In the genomic region with DNA sequence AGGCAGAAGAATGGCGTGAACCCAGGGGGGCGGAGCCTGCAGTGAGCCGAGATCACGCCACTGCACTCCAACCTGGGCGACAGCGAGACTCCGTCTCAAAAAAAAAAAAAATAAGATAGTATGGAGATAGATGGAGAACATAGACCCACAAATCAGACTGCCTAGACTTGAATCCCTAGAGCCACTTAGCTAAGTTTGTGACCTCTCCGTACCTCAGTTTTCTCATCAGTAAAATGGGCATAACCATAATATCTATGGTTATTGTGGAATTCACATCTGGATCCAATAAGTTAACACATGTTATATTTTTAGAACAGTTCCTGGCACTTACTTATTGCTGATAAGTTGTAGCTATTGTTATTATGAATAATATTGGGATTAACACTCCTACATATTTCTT, we compare ENCODE assay signal across 27 cellular contexts. TPM values are rescaled to one million over a fixed set of nuclear protein-coding genes. Genes with fewer than 3 reads are reported as not detected.
DNase-seq lines count a peak whose midpoint lies in the region; ATAC-seq, FAIRE-seq and TF ChIP-seq lines count a peak whose summit lies in the region.
"Had no signal": no experiment of that assay in that cellular context is flagged by ENCODE, and none has a peak within 500 bp of the region (broad histone marks: within the 10 kb centered on the region; RNA-seq: fewer than 3 reads in every experiment).

No MANE protein-coding gene starts in this region.

- TF ChIP-seq CTCF in K562 (IDR thresholded peaks at IDR 0.05 in 2 of 3, conservative IDR thresholded peaks at IDR 0.05 in 1 of 3; ENCODE audit: insufficient read depth in 2 of 3, low read depth in 1 of 3, low read length in 3 of 3): no peak
- no peak for TF ChIP-seq CTCF in spleen (IDR thresholded peaks at IDR 0.05 in 8 of 11, conservative IDR thresholded peaks at IDR 0.05 in 3 of 11)

- no peak for TF ChIP-seq EP300 in K562 (IDR thresholded peaks at IDR 0.05; ENCODE audit: low read length)

- H3K27ac ChIP-seq in K562 (ENCODE audit: extremely low read depth, low read depth, low read length) (no peak overlapping the region), spleen (no peak overlapping the region)
- H3K27ac ChIP-seq: A549; BLaER1 treated with 17β-estradiol and CSF1 and Interleukin-3, amounts not matched to agents 10 nM and 100 nM had no signal

- no peak for ATAC-seq in K562
- no peak for ATAC-seq in natural killer cell treated with Interleukin-12 subunit alpha and Interleukin-12 subunit beta and Interleukin-15 and Interleukin-18, amount 100 ng/mL, for 72 hours
- ATAC-seq: A549, GM12878, GM23338, HCT116 had no signal

- H3K36me3 ChIP-seq in K562 (ENCODE audit: control insufficient read depth, insufficient read depth, low read length): no peaks in the 10 kb centered on the region
- H3K36me3 ChIP-seq in spleen: no peaks in the 10 kb centered on the region
- H3K36me3 ChIP-seq: BE2C; BLaER1 treated with 17β-estradiol and CSF1 and Interleukin-3, amounts not matched to agents 10 nM and 100 nM had no signal

- 55% methylated on average over 4 of the region's 8 CpGs for WGBS in K562 (ENCODE audit: insufficient coverage, low coverage, missing lambda C conversion rate)
- 91 to 95% (median 95%) methylated on average over 8 of the region's 8 CpGs for WGBS in spleen, 5 donors

- in situ Hi-C loops in K562 (cut with MboI): loop anchor here (10.0 kb wide), 1 partner anchor 436 kb away; no protein-coding TSS in a partner anchor

- H3K79me2 ChIP-seq in K562 (ENCODE audit: control insufficient read depth, insufficient read depth, low read length): no peaks in the 10 kb centered on the region

- DNase-seq in activated naive CD8-positive, alpha-beta T cell treated with anti-CD3 and anti-CD28 coated beads for 36 hours: no peak
- DNase-seq in K562 (ENCODE audit: extremely low read depth in 1 of 4, low spot score in 3 of 4) (no peak), immature natural killer cell (no peak), nucleus accumbens (lab: John Stamatoyannopoulos, UW) (no peak), spleen (no peak)
- no peak for DNase-seq in natural killer cell treated with Interleukin-12 subunit alpha and Interleukin-12 subunit beta and Interleukin-15 and Interleukin-18, amount 100 ng/mL, for 72 hours (ENCODE audit: low spot score)
- DNase-seq in stimulated activated naive CD4-positive, alpha-beta T cell treated with Interleukin-2 at 50 U/mL for 16 hours (lab: John Stamatoyannopoulos, UW): no peak
- DNase-seq: 8988T; ACHN; AML-193; BE2C; CD4-positive, alpha-beta T cell; CD8-positive, alpha-beta memory T cell; DMS 273 treated with DMSO at 0.1 percent for 48 hours; DMS79; EL; GDM1; H9 had no signal

- H3K4me1 ChIP-seq in K562 (replicated peaks in 1 of 2; ENCODE audit: control insufficient read depth in 2 of 2, insufficient read depth in 2 of 2, low read length in 2 of 2) (no peaks in the 10 kb centered on the region; a peak in 1 of 5 replicates), spleen (peaks cover 0 to 19% (median 2%) of the 10 kb centered on the region in 6 donors)
- H3K4me1 ChIP-seq: A549, BE2C had no signal

- H4K20me1 ChIP-seq in K562 (replicated peaks; ENCODE audit: control insufficient read depth, insufficient read depth, low read length): no peaks in the 10 kb centered on the region
- H4K20me1 ChIP-seq: BLaER1 treated with 17β-estradiol and CSF1 and Interleukin-3, amounts not matched to agents 10 nM and 100 nM had no signal

- TF ChIP-seq RAD21 in K562 (CRISPR knock-in tag; conservative IDR thresholded peaks at IDR 0.05 in 1 of 2, IDR thresholded peaks at IDR 0.05 in 1 of 2): no peak

- H2AFZ ChIP-seq in K562 (ENCODE audit: low read depth, low read length): no peak overlapping the region
- H2AFZ ChIP-seq: GM23338 had no signal

- intact Hi-C loops in K562 (cut with micrococcal nuclease): no loop called here
- intact Hi-C loops in spleen (cut with DNase I; ENCODE audit: low total_unique reads): loop anchor here (10.0 kb wide), 1 partner anchor 216 kb away; no protein-coding TSS in a partner anchor

- peaks cover 27% of the 10 kb centered on the region for H3K4me1 Mint-ChIP-seq in activated naive CD8-positive, alpha-beta T cell (ENCODE audit: low read depth)
- peaks cover 22% of the 10 kb centered on the region for H3K4me1 Mint-ChIP-seq in activated naive CD8-positive, alpha-beta T cell treated with anti-CD3 and anti-CD28 coated beads for 36 hours
- peaks cover 27 to 36% of the 10 kb centered on the region in 2 donors for H3K4me1 Mint-ChIP-seq in immature natural killer cell
- H3K4me1 Mint-ChIP-seq in natural killer cell treated with Interleukin-12 subunit alpha and Interleukin-12 subunit beta and Interleukin-15 and Interleukin-18, amount 100 ng/mL, for 72 hours (ENCODE audit: low read depth in 2 of 2): peaks cover 16 to 21% of the 10 kb centered on the region in 2 donors

- POLR2A ChIA-PET in K562 (lab: Yijun Ruan, JAX): interaction anchor here (1.0 kb wide), 1 partner anchor 13 kb away, joined by 3 read pairs; a partner anchor contains a TSS

- no peaks in the 10 kb centered on the region for H3K9me3 Mint-ChIP-seq in activated naive CD8-positive, alpha-beta T cell (ENCODE audit: low read depth)
- no peaks in the 10 kb centered on the region for H3K9me3 Mint-ChIP-seq in activated naive CD8-positive, alpha-beta T cell treated with anti-CD3 and anti-CD28 coated beads for 36 hours
- no peaks in the 10 kb centered on the region for H3K9me3 Mint-ChIP-seq in immature natural killer cell
- H3K9me3 Mint-ChIP-seq in natural killer cell treated with Interleukin-12 subunit alpha and Interleukin-12 subunit beta and Interleukin-15 and Interleukin-18, amount 100 ng/mL, for 72 hours: no peaks in the 10 kb centered on the region
- H3K9me3 Mint-ChIP-seq: CD4-positive, alpha-beta T cell; CD8-positive, alpha-beta memory T cell; GM23338; H9 had no signal

- H3K4me3 Mint-ChIP-seq in activated naive CD8-positive, alpha-beta T cell: no peak overlapping the region
- H3K4me3 Mint-ChIP-seq in activated naive CD8-positive, alpha-beta T cell treated with anti-CD3 and anti-CD28 coated beads for 36 hours: no peak overlapping the region
- no peak overlapping the region for H3K4me3 Mint-ChIP-seq in immature natural killer cell
- no peak overlapping the region for H3K4me3 Mint-ChIP-seq in natural killer cell treated with Interleukin-12 subunit alpha and Interleukin-12 subunit beta and Interleukin-15 and Interleukin-18, amount 100 ng/mL, for 72 hours
- H3K4me3 Mint-ChIP-seq: CD14-positive monocyte; CD4-positive, alpha-beta T cell; GM23338; H9 had no signal

- H3K4me3 ChIP-seq in K562: no peak overlapping the region
- no peak overlapping the region for H3K4me3 ChIP-seq in spleen
- H3K4me3 ChIP-seq: A549; BLaER1 treated with 17β-estradiol and CSF1 and Interleukin-3, amounts not matched to agents 10 nM and 100 nM; GM12878; GM23338 had no signal

- CTCF ChIA-PET in K562 (lab: Yijun Ruan, JAX; ENCODE audit: low intra/inter-chr PET ratio): no interaction called here

- H3K9me1 ChIP-seq in K562 (ENCODE audit: control insufficient read depth, insufficient read depth, low read length): no peaks in the 10 kb centered on the region

- H3K9me3 ChIP-seq in K562 (replicated peaks; ENCODE audit: control insufficient read depth, insufficient read depth, low read depth, low read length) (no peaks in the 10 kb centered on the region), spleen (no peaks in the 10 kb centered on the region)
- H3K9me3 ChIP-seq: A549; BE2C; BLaER1 treated with 17β-estradiol and CSF1 and Interleukin-3, amounts not matched to agents 10 nM and 100 nM had no signal

- peak overlapping the region; percentile 5 for H3K27ac Mint-ChIP-seq in activated naive CD8-positive, alpha-beta T cell
- no peak overlapping the region for H3K27ac Mint-ChIP-seq in activated naive CD8-positive, alpha-beta T cell treated with anti-CD3 and anti-CD28 coated beads for 36 hours
- peak overlapping the region in 5 of 6 donors; percentile 31 to 86 (median 52) for H3K27ac Mint-ChIP-seq in immature natural killer cell
- peak overlapping the region; percentile 36 to 82 for H3K27ac Mint-ChIP-seq in natural killer cell treated with Interleukin-12 subunit alpha and Interleukin-12 subunit beta and Interleukin-15 and Interleukin-18, amount 100 ng/mL, for 72 hours
- H3K27ac Mint-ChIP-seq: GM23338, H9 had no signal

- no peaks in the 10 kb centered on the region for H3K36me3 Mint-ChIP-seq in activated naive CD8-positive, alpha-beta T cell
- no peaks in the 10 kb centered on the region for H3K36me3 Mint-ChIP-seq in activated naive CD8-positive, alpha-beta T cell treated with anti-CD3 and anti-CD28 coated beads for 36 hours
- peaks cover 0 to 6% (median 3%) of the 10 kb centered on the region in 3 donors for H3K36me3 Mint-ChIP-seq in immature natural killer cell
- H3K36me3 Mint-ChIP-seq in natural killer cell treated with Interleukin-12 subunit alpha and Interleukin-12 subunit beta and Interleukin-15 and Interleukin-18, amount 100 ng/mL, for 72 hours: no peaks in the 10 kb centered on the region
- H3K36me3 Mint-ChIP-seq: CD14-positive monocyte; CD8-positive, alpha-beta memory T cell had no signal

- no peak overlapping the region for H3K9ac ChIP-seq in K562 (ENCODE audit: insufficient read depth in 1 of 2, low read depth in 2 of 2, low read length in 2 of 2)
- H3K9ac ChIP-seq: BLaER1 treated with 17β-estradiol and CSF1 and Interleukin-3, amounts not matched to agents 10 nM and 100 nM had no signal

- TF ChIP-seq POLR2A in K562 (conservative IDR thresholded peaks at IDR 0.05) (no peak), spleen (IDR thresholded peaks at IDR 0.05) (no peak)

- no peak for FAIRE-seq in K562 (lab: Jason Lieb, UNC)
- FAIRE-seq: A549, D721Med, GM12878 had no signal

- no peak overlapping the region for H3K4me2 ChIP-seq in K562 (ENCODE audit: insufficient read depth, low read length)
- H3K4me2 ChIP-seq: A549, GM23338 had no signal

- BruUV-seq in K562 (replicated peaks; lab: Mats Ljungman, UMichigan): no TSS peak

- H3K27me3 Mint-ChIP-seq in activated naive CD8-positive, alpha-beta T cell: no peaks in the 10 kb centered on the region
- H3K27me3 Mint-ChIP-seq in activated naive CD8-positive, alpha-beta T cell treated with anti-CD3 and anti-CD28 coated beads for 36 hours: no peaks in the 10 kb centered on the region
- H3K27me3 Mint-ChIP-seq in immature natural killer cell (ENCODE audit: low read depth in 3 of 3): no peaks in the 10 kb centered on the region
- H3K27me3 Mint-ChIP-seq in natural killer cell treated with Interleukin-12 subunit alpha and Interleukin-12 subunit beta and Interleukin-15 and Interleukin-18, amount 100 ng/mL, for 72 hours: no peaks in the 10 kb centered on the region
- H3K27me3 Mint-ChIP-seq: CD4-positive, alpha-beta T cell; CD8-positive, alpha-beta memory T cell had no signal

- H3K27me3 ChIP-seq in K562 (ENCODE audit: control insufficient read depth in 2 of 2, insufficient read depth in 2 of 2, low read length in 2 of 2) (no peaks in the 10 kb centered on the region), spleen (replicated peaks in 1 of 7) (no peaks in the 10 kb centered on the region)
- H3K27me3 ChIP-seq: BE2C; BLaER1 treated with 17β-estradiol and CSF1 and Interleukin-3, amounts not matched to agents 10 nM and 100 nM had no signal

RNA-seq across cellular contexts. Expression of a gene that starts 7.2 kb away (rescaled TPM):
- total RNA-seq in activated naive CD8-positive, alpha-beta T cell treated with anti-CD3 and anti-CD28 coated beads for 36 hours: 1 to 10 TPM in 1 of 2 experiments, under 1 TPM in 1; 0.87 to 1.5 TPM
- total RNA-seq in K562 (2011; cell fraction: chromatin; rRNA removed; ENCODE audit: low replicate concordance): not detected in 2 replicates
- total RNA-seq in K562 (2011; cell fraction: nucleolus; rRNA removed): not detected in 2 replicates
- not detected in 2 replicates for total RNA-seq in K562 (2011; cell fraction: nucleoplasm; rRNA removed)
- total RNA-seq in K562 (2014; rRNA removed) (not detected in 2 replicates), K562 (2014; rRNA removed; fragmentation: Illumina TruSeq; extraction: Trizol) (not detected in 2 replicates), K562 (2015; rRNA removed; fragmentation: Illumina TruSeq; extraction: Trizol) (not detected in 2 replicates), K562 (2021) (not detected in 2 replicates), spleen (under 1 TPM in 2 of 7 donors, not detected in 5; 0.41 to 0.43 TPM)
- polyA plus RNA-seq in K562 (2011; rRNA removed) (not detected in 2 replicates), K562 (2014; fragmentation: Illumina TruSeq; extraction: Trizol) (not detected in 2 replicates), K562 (2014; fragmentation: Nextera tagmentation; extraction: Ambion mirVana) (not detected), K562 (2014; rRNA removed) (not detected in 2 replicates), immature natural killer cell (1 to 10 TPM in 1 of 3 donors, not detected in 2; 1.7 TPM), spleen (under 1 TPM in 2 of 3 donors, not detected in 1; 0.06 to 0.09 TPM)
- polyA plus RNA-seq in K562 (2011; cell fraction: cytosol; rRNA removed): not detected in 2 replicates
- not detected in 2 replicates for polyA plus RNA-seq in K562 (2011; cell fraction: nucleus; rRNA removed)
- 0.03 and 0.12 TPM in 2 replicates for polyA plus RNA-seq in K562 (2012)
- not detected in 2 replicates for polyA minus RNA-seq in K562 (2011; rRNA and poly(A)+ RNA removed)
- polyA minus RNA-seq in K562 (2011; cell fraction: cytosol; rRNA and poly(A)+ RNA removed): not detected in 2 replicates
- not detected in 2 replicates for polyA minus RNA-seq in K562 (2011; cell fraction: nucleus; rRNA and poly(A)+ RNA removed)
- 1 to 10 TPM in 1 of 2 donors, under 1 TPM in 1; 0.56 to 1.5 TPM for total RNA-seq in natural killer cell treated with Interleukin-12 subunit alpha and Interleukin-12 subunit beta and Interleukin-15 and Interleukin-18, amount 100 ng/mL, for 72 hours
- total RNA-seq: GM23338, H4, H9 had no signal
- polyA plus RNA-seq: A549; CD14-positive monocyte; CD8-positive, alpha-beta memory T cell had no signal

RNA-seq across cellular contexts. Expression of a gene that starts 13.0 kb away (rescaled TPM):
- 100 to 1,000 TPM; 134 to 136 TPM for total RNA-seq in activated naive CD8-positive, alpha-beta T cell treated with anti-CD3 and anti-CD28 coated beads for 36 hours
- total RNA-seq in K562 (2011; cell fraction: chromatin; rRNA removed; ENCODE audit: low replicate concordance): 96.4 and 101 TPM in 2 replicates
- 50.0 and 54.5 TPM in 2 replicates for total RNA-seq in K562 (2011; cell fraction: nucleolus; rRNA removed)
- 83.8 and 136 TPM in 2 replicates for total RNA-seq in K562 (2011; cell fraction: nucleoplasm; rRNA removed)
- total RNA-seq in K562 (2014; rRNA removed): 28.8 and 32.3 TPM in 2 replicates
- 45.1 and 45.4 TPM in 2 replicates for total RNA-seq in K562 (2014; rRNA removed; fragmentation: Illumina TruSeq; extraction: Trizol)
- total RNA-seq in K562 (2015; rRNA removed; fragmentation: Illumina TruSeq; extraction: Trizol): 37.2 and 38.7 TPM in 2 replicates
- total RNA-seq in K562 (2021): 61.3 and 67.5 TPM in 2 replicates
- polyA plus RNA-seq in K562 (2011; rRNA removed): 73.5 and 73.7 TPM in 2 replicates
- 66.2 and 78.3 TPM in 2 replicates for polyA plus RNA-seq in K562 (2011; cell fraction: cytosol; rRNA removed)
- 98.3 and 111 TPM in 2 replicates for polyA plus RNA-seq in K562 (2011; cell fraction: nucleus; rRNA removed)
- polyA plus RNA-seq in K562 (2012): 43.2 and 47.4 TPM in 2 replicates
- 65.2 and 70.0 TPM in 2 replicates for polyA plus RNA-seq in K562 (2014; fragmentation: Illumina TruSeq; extraction: Trizol)
- 1 to 10 TPM; 3.0 to 9.0 TPM for polyA plus RNA-seq in K562 (2014; fragmentation: Nextera tagmentation; extraction: Ambion mirVana)
- 50.4 and 60.0 TPM in 2 replicates for polyA plus RNA-seq in K562 (2014; rRNA removed)
- polyA minus RNA-seq in K562 (2011; rRNA and poly(A)+ RNA removed): 65.5 and 79.8 TPM in 2 replicates
- polyA minus RNA-seq in K562 (2011; cell fraction: cytosol; rRNA and poly(A)+ RNA removed): 30.1 and 31.2 TPM in 2 replicates
- polyA minus RNA-seq in K562 (2011; cell fraction: nucleus; rRNA and poly(A)+ RNA removed): 28.5 and 42.7 TPM in 2 replicates
- polyA plus RNA-seq in immature natural killer cell: 10 to 100 TPM in 1 of 3 donors, 1 to 10 TPM in 2; 7.7 to 13.1 (median 9.0) TPM
- 100 to 1,000 TPM; 127 to 136 TPM for total RNA-seq in natural killer cell treated with Interleukin-12 subunit alpha and Interleukin-12 subunit beta and Interleukin-15 and Interleukin-18, amount 100 ng/mL, for 72 hours
- 10 to 100 TPM; 70.9 to 80.0 (median 78.6) TPM for total RNA-seq in spleen
- polyA plus RNA-seq in spleen: 10 to 100 TPM; 33.1 to 48.5 (median 33.4) TPM

RNA-seq across cellular contexts. Expression of a gene that starts 54.3 kb away (rescaled TPM):
- total RNA-seq in activated naive CD8-positive, alpha-beta T cell treated with anti-CD3 and anti-CD28 coated beads for 36 hours: 1 to 10 TPM; 6.0 to 6.5 TPM
- total RNA-seq in K562 (2011; cell fraction: chromatin; rRNA removed; ENCODE audit: low replicate concordance): 43.9 and 107 TPM in 2 replicates
- total RNA-seq in K562 (2011; cell fraction: nucleolus; rRNA removed): 48.3 and 51.7 TPM in 2 replicates
- total RNA-seq in K562 (2011; cell fraction: nucleoplasm; rRNA removed): 33.6 and 36.7 TPM in 2 replicates
- total RNA-seq in K562 (2014; rRNA removed): 10.6 and 11.1 TPM in 2 replicates
- 8.1 and 8.2 TPM in 2 replicates for total RNA-seq in K562 (2014; rRNA removed; fragmentation: Illumina TruSeq; extraction: Trizol)
- total RNA-seq in K562 (2015; rRNA removed; fragmentation: Illumina TruSeq; extraction: Trizol): 5.7 and 5.8 TPM in 2 replicates
- 13.6 and 15.5 TPM in 2 replicates for total RNA-seq in K562 (2021)
- polyA plus RNA-seq in K562 (2011; rRNA removed): 6.8 and 8.3 TPM in 2 replicates
- polyA plus RNA-seq in K562 (2011; cell fraction: cytosol; rRNA removed): 4.3 and 6.7 TPM in 2 replicates
- polyA plus RNA-seq in K562 (2011; cell fraction: nucleus; rRNA removed): 19.3 and 36.6 TPM in 2 replicates
- polyA plus RNA-seq in K562 (2012): 5.5 and 6.8 TPM in 2 replicates
- 7.7 and 8.6 TPM in 2 replicates for polyA plus RNA-seq in K562 (2014; fragmentation: Illumina TruSeq; extraction: Trizol)
- polyA plus RNA-seq in K562 (2014; fragmentation: Nextera tagmentation; extraction: Ambion mirVana): 1 to 10 TPM in 1 of 2 experiments, under 1 TPM in 1; 0.91 to 1.8 TPM
- polyA plus RNA-seq in K562 (2014; rRNA removed): 10.2 and 11.6 TPM in 2 replicates
- polyA minus RNA-seq in K562 (2011; rRNA and poly(A)+ RNA removed): 10.8 and 14.4 TPM in 2 replicates
- polyA minus RNA-seq in K562 (2011; cell fraction: cytosol; rRNA and poly(A)+ RNA removed): 4.2 and 4.9 TPM in 2 replicates
- 12.8 and 15.6 TPM in 2 replicates for polyA minus RNA-seq in K562 (2011; cell fraction: nucleus; rRNA and poly(A)+ RNA removed)
- polyA plus RNA-seq in immature natural killer cell: 1 to 10 TPM in 1 of 3 donors, under 1 TPM in 1, not detected in 1; 0.34 to 1.3 TPM
- 10 to 100 TPM; 10.0 to 12.8 TPM for total RNA-seq in natural killer cell treated with Interleukin-12 subunit alpha and Interleukin-12 subunit beta and Interleukin-15 and Interleukin-18, amount 100 ng/mL, for 72 hours
- total RNA-seq in spleen: 10 to 100 TPM in 1 of 7 donors, 1 to 10 TPM in 6; 1.7 to 15.7 (median 5.7) TPM
- polyA plus RNA-seq in spleen: 1 to 10 TPM; 3.3 to 4.6 (median 4.6) TPM
- total RNA-seq: H4 had no signal
- polyA plus RNA-seq: CD14-positive monocyte; CD8-positive, alpha-beta memory T cell had no signal
